15 cellular contexts compared by ENCODE assay signal in genomic region chr10:86374664-86375063, GRCh38. TPM values are rescaled to one million over a fixed set of nuclear protein-coding genes. Genes with fewer than 3 reads are reported as not detected.
"Had no signal": no experiment of that assay in that cellular context is flagged by ENCODE, and none has a peak within 500 bp of the region (broad histone marks: within the 10 kb centered on the region; RNA-seq: fewer than 3 reads in every experiment).

No MANE protein-coding gene starts in this region.

- H3K36me3 Mint-ChIP-seq: activated naive CD8-positive, alpha-beta T cell treated with anti-CD3 and anti-CD28 coated beads for 36 hours; brain; naive thymus-derived CD8-positive, alpha-beta T cell had no signal

- H3K36me3 ChIP-seq: heart left ventricle, neutrophil, right atrium auricular region, SJSA1, uterus had no signal

- H3K27me3 ChIP-seq: right atrium auricular region, uterus had no signal

- H3K27ac ChIP-seq: epithelial cell of prostate, heart left ventricle, neutrophil, right atrium auricular region, SJSA1, uterus had no signal

- H3K9me3 Mint-ChIP-seq: activated naive CD8-positive, alpha-beta T cell treated with anti-CD3 and anti-CD28 coated beads for 36 hours; activated T-cell treated with anti-CD3 and anti-CD28 coated beads, Interleukin-2, amount 50 U/mL, for 72 hours; central memory CD8-positive, alpha-beta T cell; naive thymus-derived CD8-positive, alpha-beta T cell; T-helper 2 cell treated with Interferon-gamma antibody and Interleukin-4, amounts not matched to agents 5 μg/mL and 100 μg/mL, for 36 hours had no signal

- H3K4me3 Mint-ChIP-seq: activated naive CD8-positive, alpha-beta T cell treated with anti-CD3 and anti-CD28 coated beads for 36 hours; activated T-cell treated with anti-CD3 and anti-CD28 coated beads, Interleukin-2, amount 50 U/mL, for 72 hours; brain; central memory CD8-positive, alpha-beta T cell; naive thymus-derived CD8-positive, alpha-beta T cell; T-helper 2 cell treated with Interferon-gamma antibody and Interleukin-4, amounts not matched to agents 5 μg/mL and 100 μg/mL, for 36 hours had no signal

- DNase-seq: activated CD4-positive, alpha-beta T cell treated with anti-CD3 and anti-CD28 coated beads, Interleukin-2, amount 50 U/mL, for 1 hour; activated naive CD8-positive, alpha-beta T cell treated with anti-CD3 and anti-CD28 coated beads for 36 hours; activated T-cell treated with anti-CD3 and anti-CD28 coated beads, Interleukin-2, amount 50 U/mL, for 72 hours; amygdala; naive thymus-derived CD8-positive, alpha-beta T cell had no signal

- H3K9me3 ChIP-seq: heart left ventricle, neutrophil, right atrium auricular region, SJSA1, uterus had no signal

- H3K4me1 Mint-ChIP-seq: activated naive CD8-positive, alpha-beta T cell treated with anti-CD3 and anti-CD28 coated beads for 36 hours; brain; central memory CD8-positive, alpha-beta T cell had no signal

- H3K4me3 ChIP-seq: heart left ventricle, right atrium auricular region, SJSA1, smooth muscle cell, uterus had no signal

- H3K27ac Mint-ChIP-seq: activated naive CD8-positive, alpha-beta T cell treated with anti-CD3 and anti-CD28 coated beads for 36 hours; activated T-cell treated with anti-CD3 and anti-CD28 coated beads, Interleukin-2, amount 50 U/mL, for 72 hours; brain; naive thymus-derived CD8-positive, alpha-beta T cell; T-helper 2 cell treated with Interferon-gamma antibody and Interleukin-4, amounts not matched to agents 5 μg/mL and 100 μg/mL, for 36 hours had no signal

RNA-seq across cellular contexts. Expression of gene GRID1, which starts 8.1 kb away (rescaled TPM):
- total RNA-seq: activated naive CD8-positive, alpha-beta T cell treated with anti-CD3 and anti-CD28 coated beads for 36 hours; activated T-cell treated with anti-CD3 and anti-CD28 coated beads, Interleukin-2, amount 50 U/mL, for 72 hours; naive thymus-derived CD8-positive, alpha-beta T cell had no signal
- polyA plus RNA-seq: naive thymus-derived CD8-positive, alpha-beta T cell had no signal
